Comparison of ENCODE assay signal across 27 cellular contexts in the genomic region with DNA sequence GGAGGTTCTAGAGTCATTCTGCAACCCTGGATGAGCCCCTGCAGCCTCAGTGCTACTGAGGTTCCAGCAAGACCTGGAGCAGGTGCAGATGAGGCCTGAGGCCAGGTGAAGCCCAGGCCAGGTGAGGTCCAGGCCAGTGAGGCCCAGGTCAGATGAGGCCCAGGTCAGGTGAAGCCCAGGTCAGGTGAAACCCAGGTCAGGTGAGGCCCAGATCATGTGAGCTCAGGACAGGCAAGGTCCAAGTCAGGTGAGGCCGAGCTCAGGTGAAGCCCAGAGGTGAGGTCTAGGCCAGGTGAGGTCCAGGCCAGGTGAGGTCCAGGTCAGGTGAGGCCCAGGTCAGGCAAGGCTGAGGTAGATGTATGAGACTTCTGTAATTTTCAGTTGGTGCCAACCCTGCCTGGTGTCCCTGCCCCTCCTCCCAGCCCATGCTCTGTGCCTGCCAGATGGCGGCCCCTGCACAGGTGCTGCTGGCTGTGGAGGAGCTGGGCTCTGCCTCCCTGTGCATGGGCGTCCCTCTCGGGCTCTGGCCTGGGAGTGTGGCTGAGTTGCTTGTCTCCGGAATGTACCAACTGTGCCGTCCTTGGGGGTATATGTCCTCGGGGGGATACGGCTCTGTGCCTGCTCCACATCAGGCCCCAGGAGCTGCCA.
DNase-seq lines count a peak whose midpoint lies in the region; ATAC-seq and TF ChIP-seq lines count a peak whose summit lies in the region.
"Had no signal": no experiment of that assay in that cellular context is flagged by ENCODE, and none has a peak within 500 bp of the region (broad histone marks: within the 10 kb centered on the region; RNA-seq: fewer than 3 reads in every experiment).

No MANE protein-coding gene starts in this region.

- CTCF ChIA-PET in activated B cell treated with CpG ODN at 0.5 μM for 24 hours (lab: Charles Lee) = no interaction called here

- peaks cover 25% of the 10 kb centered on the region for H3K36me3 Mint-ChIP-seq in activated B cell treated with CpG ODN at 0.5 μM for 24 hours (ENCODE audit: low read depth)
- H3K36me3 Mint-ChIP-seq: activated naive CD8-positive, alpha-beta T cell treated with anti-CD3 and anti-CD28 coated beads, Interleukin-2, amount 10 ng/mL, durations not matched to agents 7 days and 5 days; CD8-positive, alpha-beta memory T cell had no signal

- H3K4me3 ChIP-seq in left ventricle myocardium inferior (no peak overlapping the region), mucosa of descending colon (no peak overlapping the region)
- H3K4me3 ChIP-seq: A549, K562, pancreas, thoracic aorta had no signal

- H3K9me3 Mint-ChIP-seq in activated B cell treated with CpG ODN at 0.5 μM for 24 hours = no peaks in the 10 kb centered on the region
- H3K9me3 Mint-ChIP-seq: activated naive CD8-positive, alpha-beta T cell treated with anti-CD3 and anti-CD28 coated beads, Interleukin-2, amount 10 ng/mL, durations not matched to agents 7 days and 5 days had no signal

- peak overlapping the region; percentile 61 for H3K27ac Mint-ChIP-seq in activated B cell treated with CpG ODN at 0.5 μM for 24 hours
- H3K27ac Mint-ChIP-seq: activated CD8-positive, alpha-beta T cell treated with anti-CD3 and anti-CD28 coated beads, Interleukin-2, amount 10 ng/mL, durations not matched to agents 7 days and 5 days; activated naive CD8-positive, alpha-beta T cell treated with anti-CD3 and anti-CD28 coated beads, Interleukin-2, amount 10 ng/mL, durations not matched to agents 7 days and 5 days; CD8-positive, alpha-beta memory T cell had no signal

- TF ChIP-seq CTCF in left ventricle myocardium inferior (IDR thresholded peaks at IDR 0.05; ENCODE audit: borderline replicate concordance) = no peak
- no peak for TF ChIP-seq CTCF in activated B cell treated with CpG ODN at 0.5 μM for 24 hours (IDR thresholded peaks at IDR 0.05)
- TF ChIP-seq CTCF in mucosa of descending colon (IDR thresholded peaks at IDR 0.05) = no peak

- no peaks in the 10 kb centered on the region for H3K36me3 ChIP-seq in left ventricle myocardium inferior
- H3K36me3 ChIP-seq in mucosa of descending colon (ENCODE audit: low read depth) = no peaks in the 10 kb centered on the region
- H3K36me3 ChIP-seq: pancreas, thoracic aorta had no signal

- DNase-seq in left ventricle myocardium inferior = peak; percentile 2
- DNase-seq in Right ventricle myocardium inferior (ENCODE audit: missing footprints) = no peak
- no peak for DNase-seq in activated B cell treated with CpG ODN at 0.5 μM for 24 hours
- DNase-seq in mucosa of descending colon = peak in 2 of 3 donors; percentile 12 to 34
- no peak for DNase-seq in iPS-NIHi7 (ENCODE audit: extremely low spot score)
- DNase-seq in ureter (ENCODE audit: low spot score) = no peak
- DNase-seq: activated CD8-positive, alpha-beta T cell treated with anti-CD3 and anti-CD28 coated beads, Interleukin-2, amount 10 ng/mL, durations not matched to agents 7 days and 5 days; activated gamma-delta T cell; activated naive CD8-positive, alpha-beta T cell treated with anti-CD3 and anti-CD28 coated beads, Interleukin-2, amount 10 ng/mL, durations not matched to agents 7 days and 5 days; AML-193; CD8-positive, alpha-beta memory T cell; central memory CD4-positive, alpha-beta T cell; H7; hippocampal formation; NCI-H1105 treated with DMSO at 0.1 percent for 48 hours; NCI-H2081; NCI-H446; stimulated activated CD4-positive, alpha-beta T cell treated with anti-CD3 and anti-CD28 coated beads, Interleukin-4, amount 100 ng/mL, for 4 hours; stimulated activated naive CD8-positive, alpha-beta T cell treated with anti-CD3 and anti-CD28 coated beads, Interleukin-15, Interleukin-2, amounts not matched to agents 100 U/mL and 50 U/mL, for 24 hours; T-helper 2 cell had no signal

- peaks cover 31% of the 10 kb centered on the region for H3K4me1 Mint-ChIP-seq in activated B cell treated with CpG ODN at 0.5 μM for 24 hours
- H3K4me1 Mint-ChIP-seq: activated naive CD8-positive, alpha-beta T cell treated with anti-CD3 and anti-CD28 coated beads, Interleukin-2, amount 10 ng/mL, durations not matched to agents 7 days and 5 days; CD8-positive, alpha-beta memory T cell had no signal

- no peaks in the 10 kb centered on the region for H3K4me1 ChIP-seq in left ventricle myocardium inferior
- H3K4me1 ChIP-seq in mucosa of descending colon (ENCODE audit: low read depth) = no peaks in the 10 kb centered on the region
- H3K4me1 ChIP-seq: A549, pancreas had no signal

- peak overlapping the region; percentile 67 for H3K4me3 Mint-ChIP-seq in activated B cell treated with CpG ODN at 0.5 μM for 24 hours
- H3K4me3 Mint-ChIP-seq: activated CD8-positive, alpha-beta T cell treated with anti-CD3 and anti-CD28 coated beads, Interleukin-2, amount 10 ng/mL, durations not matched to agents 7 days and 5 days; activated naive CD8-positive, alpha-beta T cell treated with anti-CD3 and anti-CD28 coated beads, Interleukin-2, amount 10 ng/mL, durations not matched to agents 7 days and 5 days; CD8-positive, alpha-beta memory T cell had no signal

- POLR2A ChIA-PET in activated B cell treated with CpG ODN at 0.5 μM for 24 hours (lab: Charles Lee) = interaction anchor here (2.1 kb wide), 1 partner anchor 52 kb away, joined by 14 read pairs; no protein-coding TSS in a partner anchor

- H3K27me3 Mint-ChIP-seq in activated B cell treated with CpG ODN at 0.5 μM for 24 hours = no peaks in the 10 kb centered on the region

- peaks cover 7% of the 10 kb centered on the region for H3K27me3 ChIP-seq in left ventricle myocardium inferior (ENCODE audit: low read depth)
- H3K27me3 ChIP-seq: pancreas had no signal

- ATAC-seq in Right ventricle myocardium inferior (no peak), activated B cell treated with CpG ODN at 0.5 μM for 24 hours (ENCODE audit: low read depth) (peak; percentile 38), mucosa of descending colon (no peak), HG03521 (IDR thresholded peaks at IDR 0.05; ENCODE audit: unreplicated experiment) (no peak), HG02588 (IDR thresholded peaks at IDR 0.05; ENCODE audit: unreplicated experiment) (no peak)
- ATAC-seq: A549; activated CD8-positive, alpha-beta T cell treated with anti-CD3 and anti-CD28 coated beads, Interleukin-2, amount 10 ng/mL, durations not matched to agents 7 days and 5 days; K562; pancreas; sciatic nerve; stimulated activated naive CD8-positive, alpha-beta T cell treated with anti-CD3 and anti-CD28 coated beads, Interleukin-15, Interleukin-2, amounts not matched to agents 100 U/mL and 50 U/mL, for 24 hours had no signal

- no peak overlapping the region for H3K27ac ChIP-seq in left ventricle myocardium inferior (replicated peaks)
- H3K27ac ChIP-seq: A549, pancreas, thoracic aorta had no signal

- intact Hi-C loops in left ventricle myocardium inferior (cut with micrococcal nuclease) (no loop called here), Right ventricle myocardium inferior (cut with DNase I) (no loop called here), activated B cell treated with CpG ODN at 0.5 μM for 24 hours (cut with micrococcal nuclease) (no loop called here), mucosa of descending colon (cut with DNase I, micrococcal nuclease) (no loop called here)

- H3K9me3 ChIP-seq in left ventricle myocardium inferior (replicated peaks) (peaks cover 15% of the 10 kb centered on the region), mucosa of descending colon (no peaks in the 10 kb centered on the region)
- H3K9me3 ChIP-seq: A549, pancreas, thoracic aorta had no signal

Comparison
In these comparisons a context has a peak if more than half of its experiments do, and no peak if none do; other contexts are left out.
1. DNase-seq: peak in left ventricle myocardium inferior (single experiment) and mucosa of descending colon (2 of 3); none in Right ventricle myocardium inferior (single experiment), activated B cell treated with CpG ODN at 0.5 μM for 24 hours (single experiment), iPS-NIHi7 (single experiment) and ureter (single experiment).